In the genomic region with DNA sequence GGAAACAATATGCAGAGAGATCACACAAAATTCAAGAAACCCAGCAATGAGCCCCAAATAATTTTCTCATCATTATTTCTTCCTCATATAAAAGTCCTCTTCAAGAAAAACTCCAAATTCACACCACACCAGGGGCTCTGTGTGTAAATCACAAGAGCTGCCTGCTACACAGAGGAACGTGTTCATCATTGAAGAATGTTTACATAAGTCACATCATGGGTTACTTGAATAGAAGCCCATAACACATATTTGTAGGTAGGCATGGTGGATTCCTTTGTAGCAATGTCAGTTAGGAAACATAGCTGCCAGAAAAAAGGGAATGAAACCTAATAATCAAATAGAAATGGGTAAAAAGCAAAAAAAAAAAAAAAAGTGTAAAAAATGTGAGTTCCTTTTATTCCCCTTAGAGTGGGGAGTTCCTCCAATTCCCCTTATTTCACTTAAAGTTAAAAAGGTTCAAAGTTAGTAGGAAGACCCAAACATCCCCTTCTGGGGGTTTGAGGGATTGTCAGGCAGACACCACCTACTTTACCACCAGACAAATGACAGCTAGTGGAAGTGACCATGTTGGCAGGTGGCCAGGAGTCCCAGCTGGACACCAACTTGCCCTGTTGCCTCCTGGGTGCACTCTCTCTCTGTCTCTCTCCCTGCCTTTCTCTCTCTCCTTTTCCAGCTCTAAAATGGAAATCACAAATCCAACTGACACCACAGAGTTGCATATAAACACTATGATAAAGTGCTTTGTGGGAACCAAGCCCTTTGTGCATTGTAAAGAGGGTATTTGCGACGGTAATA, we compare ENCODE assay signal across 12 cellular contexts.
DNase-seq lines count a peak whose midpoint lies in the region; ATAC-seq and TF ChIP-seq lines count a peak whose summit lies in the region.
"Had no signal": no experiment of that assay in that cellular context is flagged by ENCODE, and none has a peak within 500 bp of the region (broad histone marks: within the 10 kb centered on the region; RNA-seq: fewer than 3 reads in every experiment).

No MANE protein-coding gene starts in this region.

- DNase-seq in SIG-M5 treated with dmso at 0.1 percent for 504 hours (lab: John Stamatoyannopoulos, UW; ENCODE audit: unreplicated experiment) (peak; percentile 18), SIG-M5 (lab: John Stamatoyannopoulos, UW) (no peak), NCI-H1417 (lab: John Stamatoyannopoulos, UW) (peak in 2 of 3 experiments; percentile 93 to 97), astrocyte of the hippocampus (ENCODE audit: low read depth, low spot score) (peak; percentile 26), retina (peak; percentile 32), erythroblast (lab: John Stamatoyannopoulos, UW) (no peak), HPDE6-E6E7 (ENCODE audit: extremely low spot score) (no peak)
- DNase-seq: lower lobe of right lung, nucleus accumbens had no signal

- ATAC-seq in HG03469 (IDR thresholded peaks at IDR 0.05; ENCODE audit: unreplicated experiment): no peak
- ATAC-seq: activated CD4-positive, CD25-positive, alpha-beta regulatory T cell treated with anti-CD3 and anti-CD28 coated beads, Interleukin-2, amount 50 U/mL, for 24 hours; K562; lower lobe of right lung had no signal

- TF ChIP-seq POLR2A in erythroblast (IDR thresholded peaks at IDR 0.05; ENCODE audit: low read length): no peak

Comparison
In these comparisons a context has a peak if more than half of its experiments do, and no peak if none do; other contexts are left out.
1. DNase-seq: peak in SIG-M5 treated with dmso at 0.1 percent for 504 hours (single experiment), NCI-H1417 (2 of 3), astrocyte of the hippocampus (single experiment) and retina (single experiment); none in SIG-M5 (single experiment), erythroblast (0 of 2) and HPDE6-E6E7 (single experiment).